26 cellular contexts compared by ENCODE assay signal in the genomic region with DNA sequence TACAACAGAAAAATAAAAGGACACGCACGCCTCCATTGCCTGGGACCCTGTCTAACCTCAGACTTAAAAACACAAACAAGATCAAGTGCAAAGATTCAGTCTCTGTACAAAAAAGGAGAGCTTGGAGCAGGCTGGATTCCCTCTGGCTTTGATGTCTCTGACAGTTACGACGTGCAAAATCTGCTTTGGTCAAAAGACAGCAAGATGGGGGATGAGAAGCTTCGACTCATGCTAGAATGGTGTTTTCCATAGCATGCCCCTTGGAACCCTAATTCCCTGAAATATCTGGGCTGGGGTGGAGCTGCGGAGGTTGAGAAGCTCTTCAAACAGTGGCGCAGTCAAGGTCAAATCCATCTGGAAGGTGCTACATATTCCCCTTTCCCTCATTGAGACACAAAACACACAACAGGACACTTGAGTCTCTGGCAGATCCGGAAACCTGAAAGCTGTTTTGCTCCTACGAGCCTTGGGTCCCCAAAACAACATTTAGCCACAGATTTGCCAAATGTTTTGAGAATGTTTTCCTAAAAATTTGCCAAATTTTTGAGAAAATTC. TPM values are rescaled to one million over a fixed set of nuclear protein-coding genes. Genes with fewer than 3 reads are reported as not detected.
DNase-seq lines count a peak whose midpoint lies in the region; ATAC-seq and TF ChIP-seq lines count a peak whose summit lies in the region.
"Had no signal": no experiment of that assay in that cellular context is flagged by ENCODE, and none has a peak within 500 bp of the region (broad histone marks: within the 10 kb centered on the region; RNA-seq: fewer than 3 reads in every experiment).

No MANE protein-coding gene starts in this region.

- H3K23ac ChIP-seq in IMR-90 (ENCODE audit: low read depth, low read length): no peak overlapping the region; the same call in 1 of the 2 replicates

- H3K56ac ChIP-seq in IMR-90 (ENCODE audit: extremely low read depth, insufficient read depth, low read length): no peak overlapping the region

- dilution Hi-C loops in IMR-90 (cut with HindIII; ENCODE audit: low sequenced_read_pairs, unreplicated experiment): no loop called here

- no peaks in the 10 kb centered on the region for H3K79me2 ChIP-seq in MM.1S (ENCODE audit: low read length)

- no peak overlapping the region for H3K18ac ChIP-seq in IMR-90 (ENCODE audit: low read depth, low read length)

- no peak overlapping the region for H4K5ac ChIP-seq in IMR-90 (ENCODE audit: low read depth, low read length)

- H2BK5ac ChIP-seq in IMR-90 (ENCODE audit: low read depth, low read length, poor library complexity, severe bottlenecking): no peak overlapping the region

- H3K79me1 ChIP-seq in IMR-90 (ENCODE audit: low read depth in 1 of 2, low read length in 2 of 2): no peaks in the 10 kb centered on the region

- H3K27ac ChIP-seq in IMR-90 (ENCODE audit: insufficient read depth, low read length): no peak overlapping the region
- peak overlapping the region in 3 of 4 donors; percentile 11 to 55 (median 31) for H3K27ac ChIP-seq in esophagus squamous epithelium
- peak overlapping the region; percentile 70 for H3K27ac ChIP-seq in muscle layer of colon (ENCODE audit: low read depth, low read length)
- peak overlapping the region; percentile 99 for H3K27ac ChIP-seq in stomach smooth muscle (ENCODE audit: low read length)
- no peak overlapping the region for H3K27ac ChIP-seq in MM.1S (ENCODE audit: low read length)
- H3K27ac ChIP-seq: BLaER1, HL-60, PC-9, SJCRH30 had no signal

- H3K4me2 ChIP-seq in IMR-90 (ENCODE audit: low read depth, low read length) (no peak overlapping the region), MM.1S (ENCODE audit: low read depth, low read length) (no peak overlapping the region)
- H3K4me2 ChIP-seq: BLaER1, PC-9 had no signal

- H3K4ac ChIP-seq in IMR-90 (ENCODE audit: low read depth, low read length): no peak overlapping the region

- H2AK5ac ChIP-seq in IMR-90 (ENCODE audit: low read depth, low read length): no peak overlapping the region

- no peak overlapping the region for H3K27ac Mint-ChIP-seq in Calu3 (ENCODE audit: unreplicated experiment)
- H3K27ac Mint-ChIP-seq: CD4-positive, CD25-positive, alpha-beta regulatory T cell had no signal

- intact Hi-C loops in IMR-90 (cut with micrococcal nuclease) (no loop called here), esophagus squamous epithelium (cut with DNase I) (no loop called here), Calu3 (cut with micrococcal nuclease; ENCODE audit: unreplicated experiment) (no loop called here)

- H3K4me3 ChIP-seq in IMR-90 (ENCODE audit: insufficient read depth, low read depth, low read length) (no peak overlapping the region), esophagus squamous epithelium (peak overlapping the region in 1 of 4 donors; percentile 16), muscle layer of colon (ENCODE audit: low read depth in 1 of 2, low read length in 2 of 2) (peak overlapping the region in 1 of 2 donors; percentile 38), stomach smooth muscle (ENCODE audit: low read length in 2 of 2) (peak overlapping the region; percentile 45 to 67), MM.1S (ENCODE audit: low read length) (no peak overlapping the region)
- H3K4me3 ChIP-seq: BLaER1, PC-9, SJCRH30 had no signal

- H3K9me2 ChIP-seq in MM.1S (replicated peaks; ENCODE audit: insufficient read depth, low read length): no peaks in the 10 kb centered on the region

- peaks cover 56% of the 10 kb centered on the region for H3K27me3 Mint-ChIP-seq in Calu3 (ENCODE audit: unreplicated experiment)

- ATAC-seq in IMR-90 (ENCODE audit: low read depth) (no peak), GM19455 (IDR thresholded peaks at IDR 0.05; ENCODE audit: unreplicated experiment) (no peak)
- ATAC-seq: HCT116, Right ventricle myocardium inferior, SK-N-SH treated with all-trans-retinoic acid at 6 μM for 48 hours had no signal

- no peaks in the 10 kb centered on the region for H3K4me1 Mint-ChIP-seq in Calu3 (ENCODE audit: low read depth, unreplicated experiment)
- H3K4me1 Mint-ChIP-seq: CD4-positive, CD25-positive, alpha-beta regulatory T cell had no signal

- CTCF ChIA-PET in IMR-90 (lab: Yijun Ruan, JAX): no interaction called here
- CTCF ChIA-PET in Calu3 (lab: Charles Lee): no interaction called here

- no peaks in the 10 kb centered on the region for H3K9me3 Mint-ChIP-seq in Calu3 (ENCODE audit: low read depth, unreplicated experiment)
- H3K9me3 Mint-ChIP-seq: CD4-positive, CD25-positive, alpha-beta regulatory T cell had no signal

- BruUV-seq in IMR-90 (replicated peaks; lab: Mats Ljungman, UMichigan): no TSS peak
- BruUV-seq in Calu3 (replicated peaks; lab: Mats Ljungman, UMichigan): no TSS peak

- peak overlapping the region; percentile 1 for H2AK9ac ChIP-seq in IMR-90 (replicated peaks; ENCODE audit: low read depth, low read length, poor library complexity)

- TF ChIP-seq RAD21 in IMR-90 (IDR thresholded peaks at IDR 0.05; ENCODE audit: low read length): no peak

- in situ Hi-C loops in IMR-90 (cut with MboI; ENCODE audit: low sequenced_read_pairs): no loop called here

- H3F3A ChIP-seq in MM.1S (ENCODE audit: insufficient read depth, low read length): no peaks in the 10 kb centered on the region

- no peak overlapping the region for H3K4me3 Mint-ChIP-seq in Calu3 (ENCODE audit: low read depth, unreplicated experiment)
- H3K4me3 Mint-ChIP-seq: CD4-positive, CD25-positive, alpha-beta regulatory T cell had no signal

- H2AFZ ChIP-seq in IMR-90 (replicated peaks; ENCODE audit: low read length, poor library complexity) (no peak overlapping the region), MM.1S (ENCODE audit: low read length) (no peak overlapping the region)
- H2AFZ ChIP-seq: PC-9 had no signal

- no peaks in the 10 kb centered on the region for H3K36me3 Mint-ChIP-seq in Calu3 (ENCODE audit: insufficient read depth, unreplicated experiment)
- H3K36me3 Mint-ChIP-seq: CD4-positive, CD25-positive, alpha-beta regulatory T cell had no signal

- H4K20me1 ChIP-seq in IMR-90 (ENCODE audit: insufficient read depth, low read length): no peaks in the 10 kb centered on the region
- no peaks in the 10 kb centered on the region for H4K20me1 ChIP-seq in MM.1S (ENCODE audit: insufficient read depth, low read length)
- H4K20me1 ChIP-seq: BLaER1 had no signal

- H3K14ac ChIP-seq in IMR-90 (replicated peaks; ENCODE audit: low read depth, low read length): no peak overlapping the region

- no peak overlapping the region for H4K91ac ChIP-seq in IMR-90 (ENCODE audit: insufficient read depth, low read depth, low read length)

- H3K4me1 ChIP-seq in IMR-90 (ENCODE audit: control insufficient read depth, insufficient read depth, low read length): 0 out of 2 replicates have a peak, but pooled peaks cover 2% of the 10 kb centered on the region
- H3K4me1 ChIP-seq in esophagus squamous epithelium: no peaks in the 10 kb centered on the region
- peaks cover 21% of the 10 kb centered on the region for H3K4me1 ChIP-seq in muscle layer of colon (ENCODE audit: insufficient read depth, low read length)
- peaks cover 64% of the 10 kb centered on the region for H3K4me1 ChIP-seq in stomach smooth muscle (ENCODE audit: control insufficient read depth, insufficient read depth, low read length)
- H3K4me1 ChIP-seq in MM.1S (ENCODE audit: low read length): no peaks in the 10 kb centered on the region
- H3K4me1 ChIP-seq: BLaER1, SJCRH30 had no signal

- no peak overlapping the region for H4K8ac ChIP-seq in IMR-90 (ENCODE audit: low read depth in 2 of 2, low read length in 2 of 2)

- no peak overlapping the region for H2BK15ac ChIP-seq in IMR-90 (ENCODE audit: low read depth, low read length)

- H3K36me3 ChIP-seq in IMR-90 (ENCODE audit: control insufficient read depth, insufficient read depth, low read length): no peaks in the 10 kb centered on the region
- H3K36me3 ChIP-seq in esophagus squamous epithelium: no peaks in the 10 kb centered on the region
- peaks cover 46% of the 10 kb centered on the region for H3K36me3 ChIP-seq in muscle layer of colon (ENCODE audit: insufficient read depth, low read length)
- peaks cover 43 to 59% of the 10 kb centered on the region in 2 donors for H3K36me3 ChIP-seq in stomach smooth muscle (ENCODE audit: control insufficient read depth in 2 of 2, insufficient read depth in 2 of 2, low read length in 2 of 2)
- no peaks in the 10 kb centered on the region for H3K36me3 ChIP-seq in MM.1S (replicated peaks; ENCODE audit: insufficient read depth, low read length)
- H3K36me3 ChIP-seq: BLaER1, SJCRH30 had no signal

- H3K9ac ChIP-seq in IMR-90 (ENCODE audit: low read depth, low read length): no peak overlapping the region
- H3K9ac ChIP-seq in muscle layer of colon (ENCODE audit: low read length): peak overlapping the region; percentile 32
- peak overlapping the region in 1 of 2 donors; percentile 58 for H3K9ac ChIP-seq in stomach smooth muscle (ENCODE audit: low read length in 2 of 2)
- no peak overlapping the region for H3K9ac ChIP-seq in MM.1S (ENCODE audit: low read length)
- H3K9ac ChIP-seq: BLaER1 had no signal

- H2BK20ac ChIP-seq in IMR-90 (ENCODE audit: low read depth, low read length): no peak overlapping the region

- POLR2A ChIA-PET in IMR-90 (lab: Charles Lee; ENCODE audit: unreplicated experiment): no interaction called here

- DNase-seq in IMR-90 (no peak), esophagus squamous epithelium (lab: John Stamatoyannopoulos, UW) (no peak), OCI-M1 (lab: John Stamatoyannopoulos, UW) (no peak), MM.1S (no peak), Calu3 (no peak)
- DNase-seq: CD4-positive, CD25-positive, alpha-beta regulatory T cell; DMS53; Karpas-422; NCI-H1092 treated with DMSO at 0.1 percent for 48 hours; NCI-H187; NCI-H446 treated with DMSO at 0.1 percent for 48 hours; NCI-H526; NCI-H82; NK-92 treated with Interleukin-12 subunit alpha and Interleukin-12 subunit beta, amount 100 ng/mL, for 24 hours; PC-9; SJCRH30 had no signal

- no peak for TF ChIP-seq CTCF in IMR-90 (conservative IDR thresholded peaks at IDR 0.05; ENCODE audit: low read depth, low read length)
- TF ChIP-seq CTCF in esophagus squamous epithelium (IDR thresholded peaks at IDR 0.05): no peak
- TF ChIP-seq CTCF in MM.1S (IDR thresholded peaks at IDR 0.05; ENCODE audit: low read length): no peak
- TF ChIP-seq CTCF in Calu3 (IDR thresholded peaks at IDR 0.05; ENCODE audit: unreplicated experiment): no peak

- no peaks in the 10 kb centered on the region for H3K9me3 ChIP-seq in IMR-90 (ENCODE audit: control insufficient read depth, insufficient read depth, low read length)
- no peaks in the 10 kb centered on the region for H3K9me3 ChIP-seq in esophagus squamous epithelium
- H3K9me3 ChIP-seq in muscle layer of colon (ENCODE audit: low read length): no peaks in the 10 kb centered on the region
- H3K9me3 ChIP-seq in stomach smooth muscle (ENCODE audit: control insufficient read depth in 2 of 2, low read length in 2 of 2): no peaks in the 10 kb centered on the region
- no peaks in the 10 kb centered on the region for H3K9me3 ChIP-seq in MM.1S (replicated peaks; ENCODE audit: insufficient read depth, low read length)
- H3K9me3 ChIP-seq: BLaER1, SJCRH30 had no signal

- 40% methylated on average over 1 of the region's 9 CpGs; no CpG with 5 or more reads in 1 of the 2 experiments for WGBS in IMR-90 (ENCODE audit: extremely low coverage in 2 of 2, insufficient read length in 1 of 2), 2 experiments
- 55 to 59% methylated on average over 9 of the region's 9 CpGs for WGBS in esophagus squamous epithelium, 2 donors

- H2BK120ac ChIP-seq in IMR-90 (ENCODE audit: low read depth, low read length): no peak overlapping the region

- no peak for TF ChIP-seq POLR2A in IMR-90 (IDR thresholded peaks at IDR 0.05; ENCODE audit: low read depth, low read length)
- TF ChIP-seq POLR2A in esophagus squamous epithelium (IDR thresholded peaks at IDR 0.05): no peak

- no peaks in the 10 kb centered on the region for H3K9me1 ChIP-seq in IMR-90 (ENCODE audit: insufficient read depth, low read length)

- H3K27me3 ChIP-seq in IMR-90 (ENCODE audit: control insufficient read depth, insufficient read depth, low read length) (peaks cover 2% of the 10 kb centered on the region), esophagus squamous epithelium (no peaks in the 10 kb centered on the region), muscle layer of colon (ENCODE audit: control insufficient read depth in 1 of 2, insufficient read depth in 2 of 2, low read length in 2 of 2) (no peaks in the 10 kb centered on the region), stomach smooth muscle (ENCODE audit: control insufficient read depth in 1 of 2, insufficient read depth in 2 of 2, low read length in 2 of 2) (no peaks in the 10 kb centered on the region), MM.1S (replicated peaks; ENCODE audit: insufficient read depth, low read length) (no peaks in the 10 kb centered on the region)
- H3K27me3 ChIP-seq: BLaER1, SJCRH30 had no signal

RNA-seq across cellular contexts. Expression of gene MYH11, which starts 9.1 kb away (rescaled TPM):
- under 0.01 TPM in 2 replicates for total RNA-seq in IMR-90 (2012; rRNA removed)
- polyA plus RNA-seq in IMR-90 (2012; rRNA removed): 0.03 and 0.12 TPM in 2 replicates
- under 0.01 and 0.02 TPM in 2 replicates for polyA plus RNA-seq in IMR-90 (2012; cell fraction: cytosol; rRNA removed)
- polyA plus RNA-seq in IMR-90 (2012; cell fraction: nucleus; rRNA removed; ENCODE audit: low replicate concordance): 0.01 and 0.02 TPM in 2 replicates
- 1,000 to 10,000 TPM in 1 of 4 donors, 100 to 1,000 TPM in 3; 121 to 1,349 (median 217) TPM for total RNA-seq in esophagus squamous epithelium
- 0.05 TPM in 1 of 2 replicates, not detected in the other for total RNA-seq in Calu3 (2022)
- total RNA-seq: CD4-positive, CD25-positive, alpha-beta regulatory T cell; H4; RPMI7951 had no signal

RNA-seq across cellular contexts. Expression of gene CEP20, which starts 40.7 kb away (rescaled TPM):
- total RNA-seq in IMR-90 (2012; rRNA removed) (40.1 and 61.9 TPM in 2 replicates), esophagus squamous epithelium (10 to 100 TPM; 36.1 to 74.3 (median 42.5) TPM), Calu3 (2022) (44.0 and 52.4 TPM in 2 replicates)
- 19.8 and 28.8 TPM in 2 replicates for polyA plus RNA-seq in IMR-90 (2012; rRNA removed)
- polyA plus RNA-seq in IMR-90 (2012; cell fraction: cytosol; rRNA removed): 4.6 and 6.5 TPM in 2 replicates
- 1.9 and 10.9 TPM in 2 replicates for polyA plus RNA-seq in IMR-90 (2012; cell fraction: nucleus; rRNA removed; ENCODE audit: low replicate concordance)

Comparison
In these comparisons a context has a peak if more than half of its experiments do, and no peak if none do; other contexts are left out.
1. H3K27ac ChIP-seq: peak in esophagus squamous epithelium (3 of 4), muscle layer of colon (single experiment) and stomach smooth muscle (single experiment); none in IMR-90 (single experiment) and MM.1S (single experiment).
2. H3K4me3 ChIP-seq: peak in stomach smooth muscle (2 of 2); none in IMR-90 (single experiment) and MM.1S (single experiment).
3. RNA of gene MYH11, which starts 9.1 kb away (total RNA-seq): 121 to 1,349 TPM in esophagus squamous epithelium; 0.05 TPM in Calu3 and under 0.01 TPM in IMR-90; every median in the first group is over 100 times any median in the second.